24 cellular contexts compared by ENCODE assay signal in the genomic region with DNA sequence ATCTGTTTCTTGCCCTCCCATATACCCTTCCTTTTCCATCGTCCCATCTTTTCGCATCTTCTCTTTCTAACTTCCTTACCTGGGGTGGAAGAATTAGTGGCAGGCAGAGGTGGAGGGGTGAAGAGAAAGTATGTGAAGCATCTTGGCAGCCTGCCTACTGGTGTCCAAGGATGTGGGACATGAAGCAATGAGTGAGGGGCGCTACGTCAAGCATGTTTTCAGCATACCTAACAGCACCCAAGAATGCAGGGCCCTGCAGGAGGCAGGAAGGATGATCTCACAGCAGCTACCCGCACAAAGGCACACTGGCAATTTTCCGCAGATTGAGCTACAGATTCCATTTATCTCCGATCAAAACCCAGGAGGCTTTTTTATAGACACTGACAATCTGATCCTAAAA. TPM values are rescaled to one million over a fixed set of nuclear protein-coding genes. Genes with fewer than 3 reads are reported as not detected.
DNase-seq lines count a peak whose midpoint lies in the region; ATAC-seq and TF ChIP-seq lines count a peak whose summit lies in the region.
"Had no signal": no experiment of that assay in that cellular context is flagged by ENCODE, and none has a peak within 500 bp of the region (broad histone marks: within the 10 kb centered on the region; RNA-seq: fewer than 3 reads in every experiment).

No MANE protein-coding gene starts in this region.

- no peaks in the 10 kb centered on the region for H3K4me1 ChIP-seq in PC-3 (ENCODE audit: insufficient read depth, low read length)
- peaks cover 6% of the 10 kb centered on the region for H3K4me1 ChIP-seq in foreskin keratinocyte
- peaks cover 2 to 4% of the 10 kb centered on the region in 2 experiments for H3K4me1 ChIP-seq in trophoblast cell (ENCODE audit: control insufficient read depth in 1 of 2, insufficient read depth in 2 of 2, low read length in 2 of 2)
- H3K4me1 ChIP-seq: left lung, Peyer's patch, testis had no signal

- H3K4me3 ChIP-seq in PC-3 (ENCODE audit: low read length) (no peak overlapping the region), trophoblast cell (ENCODE audit: low read depth, low read length) (no peak overlapping the region)
- H3K4me3 ChIP-seq: GM23248, left lung, Peyer's patch, testis had no signal

- no TSS peak for BruUV-seq in PC-3 (replicated peaks; lab: Mats Ljungman, UMichigan)

- H2AFZ ChIP-seq in PC-3 (ENCODE audit: low read length) (no peak overlapping the region), trophoblast cell (ENCODE audit: insufficient read depth, low read length, poor library complexity) (no peak overlapping the region)
- H2AFZ ChIP-seq: GM23248 had no signal

- no peak overlapping the region for H2BK5ac ChIP-seq in trophoblast cell (ENCODE audit: low read depth, low read length, poor library complexity)

- no peak overlapping the region for H3K27ac Mint-ChIP-seq in activated T-cell treated with anti-CD3 and anti-CD28 coated beads, Interleukin-2, amount 50 U/mL, for 24 hours
- H3K27ac Mint-ChIP-seq: activated naive CD4-positive, alpha-beta T cell treated with anti-CD3 and anti-CD28 coated beads, Interleukin-2, amount 50 U/mL, for 24 hours; B cell; brain had no signal

- POLR2A ChIA-PET in PC-3 (lab: Charles Lee; ENCODE audit: unreplicated experiment) = no interaction called here

- CTCF ChIA-PET in PC-3 (lab: Charles Lee) = no interaction called here

- H2BK12ac ChIP-seq in trophoblast cell (ENCODE audit: low read length) = no peak overlapping the region

- H3K9me3 ChIP-seq in PC-3 (ENCODE audit: low read length) (no peaks in the 10 kb centered on the region), trophoblast cell (ENCODE audit: insufficient read depth, low read depth, low read length) (peaks cover 2% of the 10 kb centered on the region)
- H3K9me3 ChIP-seq: left lung, neutrophil, Peyer's patch, testis had no signal

- no peaks in the 10 kb centered on the region for H4K20me1 ChIP-seq in PC-3 (ENCODE audit: low read length)

- WGBS in trophoblast cell (ENCODE audit: extremely low coverage, insufficient coverage, insufficient read length) = 100% methylated on average over 2 of the region's 7 CpGs

- no peak for TF ChIP-seq CTCF in PC-3 (conservative IDR thresholded peaks at IDR 0.05; ENCODE audit: low read depth, low read length)
- TF ChIP-seq CTCF in foreskin keratinocyte (conservative IDR thresholded peaks at IDR 0.05) = no peak

- no peak overlapping the region for H3K27ac ChIP-seq in PC-3 (ENCODE audit: low read length)
- H3K27ac ChIP-seq in foreskin keratinocyte = no peak overlapping the region
- H3K27ac ChIP-seq in trophoblast cell (ENCODE audit: low read depth, low read length) = no peak overlapping the region
- H3K27ac ChIP-seq: GM23248, left lung, neutrophil, Peyer's patch, testis had no signal

- H3K79me1 ChIP-seq in trophoblast cell (ENCODE audit: low read length) = no peaks in the 10 kb centered on the region

- no peak overlapping the region for H2BK120ac ChIP-seq in trophoblast cell (ENCODE audit: insufficient read depth, low read length, poor library complexity)

- H3K4me1 Mint-ChIP-seq in activated T-cell treated with anti-CD3 and anti-CD28 coated beads, Interleukin-2, amount 50 U/mL, for 24 hours (ENCODE audit: low read depth) = no peaks in the 10 kb centered on the region
- H3K4me1 Mint-ChIP-seq: activated naive CD4-positive, alpha-beta T cell treated with anti-CD3 and anti-CD28 coated beads, Interleukin-2, amount 50 U/mL, for 24 hours; brain had no signal

- H4K8ac ChIP-seq in trophoblast cell (ENCODE audit: low read depth, low read length) = no peak overlapping the region

- no peak overlapping the region for H3K4me3 Mint-ChIP-seq in activated T-cell treated with anti-CD3 and anti-CD28 coated beads, Interleukin-2, amount 50 U/mL, for 24 hours
- H3K4me3 Mint-ChIP-seq: activated naive CD4-positive, alpha-beta T cell treated with anti-CD3 and anti-CD28 coated beads, Interleukin-2, amount 50 U/mL, for 24 hours; B cell; brain had no signal

- ATAC-seq in PC-3 = no peak
- peak; percentile 25 for ATAC-seq in foreskin keratinocyte
- no peak for ATAC-seq in HG03521 (IDR thresholded peaks at IDR 0.05; ENCODE audit: unreplicated experiment)
- ATAC-seq: left lung, SK-N-SH treated with all-trans-retinoic acid at 6 μM for 48 hours had no signal

- H3K27me3 ChIP-seq in PC-3 (ENCODE audit: low read length) = no peaks in the 10 kb centered on the region
- no peaks in the 10 kb centered on the region for H3K27me3 ChIP-seq in foreskin keratinocyte
- H3K27me3 ChIP-seq in trophoblast cell (ENCODE audit: insufficient read depth, low read length) = no peaks in the 10 kb centered on the region
- H3K27me3 ChIP-seq: left lung, neutrophil, Peyer's patch, testis had no signal

- intact Hi-C loops in PC-3 (cut with micrococcal nuclease) = no loop called here

- DNase-seq in ELR (ENCODE audit: low read depth) (peak; percentile 74), PC-3 (peak; percentile 14), foreskin keratinocyte (peak; percentile 49 to 79), trophoblast cell (peak; percentile 76 to 87)
- DNase-seq in stimulated activated naive CD4-positive, alpha-beta T cell (lab: John Stamatoyannopoulos, UW) = no peak
- no peak for DNase-seq in effector CD8-positive, alpha-beta T cell (lab: John Stamatoyannopoulos, UW)
- no peak for DNase-seq in activated T-cell treated with anti-CD3 and anti-CD28 coated beads, Interleukin-2, amount 50 U/mL, for 24 hours
- DNase-seq: activated CD4-positive, CD25-positive, alpha-beta regulatory T cell; activated T-cell treated with anti-CD3 and anti-CD28 coated beads, Interleukin-2, amount 50 U/mL, for 48 hours; COR-L47; foreskin melanocyte; GM23248; left lung; MV-4-11; NCI-H187 treated with DMSO at 0.1 percent for 48 hours; Peyer's patch; T-helper 9 cell; testis had no signal

- H4K12ac ChIP-seq in trophoblast cell (ENCODE audit: low read depth, low read length) = no peak overlapping the region

- no peaks in the 10 kb centered on the region for H3K9me3 Mint-ChIP-seq in activated T-cell treated with anti-CD3 and anti-CD28 coated beads, Interleukin-2, amount 50 U/mL, for 24 hours
- H3K9me3 Mint-ChIP-seq: activated naive CD4-positive, alpha-beta T cell treated with anti-CD3 and anti-CD28 coated beads, Interleukin-2, amount 50 U/mL, for 24 hours had no signal

- H3K4me2 ChIP-seq in PC-3 (ENCODE audit: low read length) (no peak overlapping the region), trophoblast cell (ENCODE audit: low read length) (no peak overlapping the region)

- H2AK5ac ChIP-seq in trophoblast cell (ENCODE audit: low read length) = no peak overlapping the region

- H3K9me2 ChIP-seq in PC-3 (replicated peaks; ENCODE audit: low read length) = no peaks in the 10 kb centered on the region

- H3K36me3 ChIP-seq in PC-3 (ENCODE audit: low read depth, low read length) = no peaks in the 10 kb centered on the region
- H3K36me3 ChIP-seq in trophoblast cell (ENCODE audit: control insufficient read depth in 1 of 2, insufficient read depth in 2 of 2, low read length in 2 of 2) = no peaks in the 10 kb centered on the region
- H3K36me3 ChIP-seq: left lung, neutrophil had no signal

- H3K4ac ChIP-seq in trophoblast cell (ENCODE audit: low read depth, low read length) = no peak overlapping the region

- H3K9ac ChIP-seq in PC-3 (ENCODE audit: low read length) (no peak overlapping the region), trophoblast cell (ENCODE audit: low read length) (no peak overlapping the region)
- H3K9ac ChIP-seq: GM23248 had no signal

- H3K14ac ChIP-seq in trophoblast cell (ENCODE audit: low read length) = no peak overlapping the region

- H3K27me3 Mint-ChIP-seq in activated T-cell treated with anti-CD3 and anti-CD28 coated beads, Interleukin-2, amount 50 U/mL, for 24 hours = no peaks in the 10 kb centered on the region
- H3K27me3 Mint-ChIP-seq: activated naive CD4-positive, alpha-beta T cell treated with anti-CD3 and anti-CD28 coated beads, Interleukin-2, amount 50 U/mL, for 24 hours; B cell; brain had no signal

- no peaks in the 10 kb centered on the region for H3K79me2 ChIP-seq in PC-3 (ENCODE audit: low read length)
- H3K79me2 ChIP-seq in trophoblast cell (ENCODE audit: control insufficient read depth, insufficient read depth, low read length, poor library complexity) = no peaks in the 10 kb centered on the region

- H3F3A ChIP-seq in PC-3 (ENCODE audit: low read length, unreplicated experiment) = no peaks in the 10 kb centered on the region

- no peak overlapping the region for H4K91ac ChIP-seq in trophoblast cell (ENCODE audit: low read depth, low read length)

- peaks cover 10% of the 10 kb centered on the region for H3K36me3 Mint-ChIP-seq in activated T-cell treated with anti-CD3 and anti-CD28 coated beads, Interleukin-2, amount 50 U/mL, for 24 hours (ENCODE audit: low read depth)

- H3K23ac ChIP-seq in trophoblast cell (ENCODE audit: low read length) = no peak overlapping the region

- H3K18ac ChIP-seq in trophoblast cell (ENCODE audit: low read length) = no peak overlapping the region

RNA-seq across cellular contexts. Expression of a gene that starts 42.2 kb away (rescaled TPM):
- total RNA-seq in PC-3 (2014; rRNA removed) = 7.5 and 8.6 TPM in 2 replicates
- 10.9 and 12.1 TPM in 2 replicates for total RNA-seq in foreskin keratinocyte
- polyA plus RNA-seq in foreskin keratinocyte = 5.8 and 7.4 TPM in 2 replicates
- polyA plus RNA-seq in trophoblast cell (2013) = 7.5 and 8.0 TPM in 2 replicates

RNA-seq across cellular contexts. Expression of a gene that starts 42.2 kb away (rescaled TPM):
- 26.0 and 53.4 TPM in 2 replicates for total RNA-seq in PC-3 (2014; rRNA removed)
- 27.8 and 34.1 TPM in 2 replicates for total RNA-seq in foreskin keratinocyte
- 16.9 and 22.2 TPM in 2 replicates for polyA plus RNA-seq in foreskin keratinocyte
- polyA plus RNA-seq in trophoblast cell (2013) = 20.3 and 21.3 TPM in 2 replicates

Comparison
In these comparisons a context has a peak if more than half of its experiments do, and no peak if none do; other contexts are left out.
1. DNase-seq: peak in ELR (single experiment), PC-3 (single experiment), foreskin keratinocyte (2 of 2) and trophoblast cell (2 of 2); none in stimulated activated naive CD4-positive, alpha-beta T cell (0 of 6), effector CD8-positive, alpha-beta T cell (single experiment) and activated T-cell treated with anti-CD3 and anti-CD28 coated beads, Interleukin-2, amount 50 U/mL, for 24 hours (single experiment).